Comparison of ENCODE assay signal across 14 cellular contexts in the genomic region with DNA sequence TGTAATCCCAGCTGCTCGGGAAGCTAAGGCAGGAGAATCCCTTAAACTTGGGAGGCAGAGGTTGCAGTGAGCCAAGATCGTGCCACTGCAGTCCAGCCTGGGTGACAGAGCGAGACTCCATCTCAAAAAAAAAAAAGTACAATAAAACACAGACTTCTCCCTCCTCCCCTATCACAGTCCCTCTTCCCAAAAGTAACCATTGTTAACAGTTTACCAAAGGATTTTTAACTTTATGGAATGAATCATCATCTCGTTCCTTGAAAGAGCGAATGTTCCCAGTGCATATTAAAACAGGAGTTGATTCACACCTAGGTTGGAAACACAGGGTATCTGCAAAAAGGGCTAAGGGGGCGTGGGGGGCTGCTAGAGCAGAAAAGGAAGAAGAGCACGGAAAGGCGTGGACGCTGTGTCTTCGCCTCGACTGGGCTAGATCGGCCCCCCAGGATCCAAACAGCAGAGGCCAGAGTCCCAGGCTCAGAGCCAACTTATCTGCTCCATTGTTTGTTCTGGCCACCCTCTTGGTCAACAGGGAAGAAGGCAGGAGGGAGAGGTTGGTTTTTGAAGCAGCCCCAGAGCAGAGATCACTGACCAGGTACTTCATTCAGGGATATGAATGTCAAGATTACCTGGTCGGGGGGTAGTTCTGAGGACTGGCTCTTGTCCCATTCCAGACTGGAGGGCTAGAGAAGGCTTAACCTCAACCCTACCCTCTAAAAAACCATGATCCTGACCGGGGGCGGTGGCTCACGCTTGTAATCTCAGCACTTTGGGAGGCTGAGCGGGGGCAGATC. TPM values are rescaled to one million over a fixed set of nuclear protein-coding genes. Genes with fewer than 3 reads are reported as not detected.
A peak's percentile ranks its signal among the peaks of the same experiment; 100 is the strongest.
DNase-seq lines count a peak whose midpoint lies in the region; ATAC-seq and TF ChIP-seq lines count a peak whose summit lies in the region.
"Had no signal": no experiment of that assay in that cellular context is flagged by ENCODE, and none has a peak within 500 bp of the region (broad histone marks: within the 10 kb centered on the region; RNA-seq: fewer than 3 reads in every experiment).

No MANE protein-coding gene starts in this region.

- H3K27ac Mint-ChIP-seq in MCF 10A (ENCODE audit: low read depth, unreplicated experiment) = peak overlapping the region; percentile 63
- H3K27ac Mint-ChIP-seq in GM23338 = no peak overlapping the region

- no peaks in the 10 kb centered on the region for H3K36me3 ChIP-seq in stomach smooth muscle (ENCODE audit: control insufficient read depth in 2 of 2, insufficient read depth in 2 of 2, low read length in 2 of 2)
- H3K36me3 ChIP-seq in GM23338 (ENCODE audit: insufficient read depth) = no peaks in the 10 kb centered on the region

- H2AFZ ChIP-seq in GM23338 = no peak overlapping the region

- H3K9me3 ChIP-seq in stomach smooth muscle (ENCODE audit: control insufficient read depth in 2 of 2, low read length in 2 of 2) = no peaks in the 10 kb centered on the region

- no peaks in the 10 kb centered on the region for H3K9me2 ChIP-seq in GM23338 (ENCODE audit: insufficient read depth)

- no peaks in the 10 kb centered on the region for H3K27me3 Mint-ChIP-seq in MCF 10A (ENCODE audit: insufficient read depth, unreplicated experiment)
- H3K27me3 Mint-ChIP-seq in GM23338 (ENCODE audit: insufficient read depth, low read depth, poor library complexity) = peaks cover 72% of the 10 kb centered on the region

- CTCF ChIA-PET in MCF 10A (lab: Yijun Ruan, JAX) = interaction anchor here (0.6 to 13.1 kb wide), 2 partner anchors 11 to 50 kb away, joined by 5 to 225 read pairs; no protein-coding TSS in a partner anchor

- DNase-seq in HT-29 (ENCODE audit: low spot score) (peak; percentile 75), MCF 10A (ENCODE audit: unreplicated experiment) (peak; percentile 56), lung microvascular endothelial cell (ENCODE audit: low read depth in 2 of 2) (peak; percentile 50 to 67), GM23338 (ENCODE audit: low spot score) (no peak), AG20443 (ENCODE audit: low spot score) (no peak), GM10266 (ENCODE audit: extremely low spot score) (no peak)
- DNase-seq in activated CD8-positive, alpha-beta memory T cell treated with anti-CD3 and anti-CD28 coated beads, Interleukin-2, amount 50 U/mL, for 48 hours = no peak
- DNase-seq: activated T-cell treated with anti-CD3 and anti-CD28 coated beads for 4 hours, DMS79, NCI-H524, T1000 had no signal

- H3K36me3 Mint-ChIP-seq in MCF 10A (ENCODE audit: insufficient read depth, unreplicated experiment) = peaks cover 9% of the 10 kb centered on the region
- H3K36me3 Mint-ChIP-seq in GM23338 (ENCODE audit: low read depth) = no peaks in the 10 kb centered on the region

- peaks cover 5% of the 10 kb centered on the region; the same call in 1 of the 2 replicates for H4K20me1 ChIP-seq in GM23338 (replicated peaks; ENCODE audit: insufficient read depth)

- H3K9me3 Mint-ChIP-seq in MCF 10A (ENCODE audit: unreplicated experiment) (no peaks in the 10 kb centered on the region), GM23338 (no peaks in the 10 kb centered on the region; the same call in 1 of the 3 replicates)
- H3K9me3 Mint-ChIP-seq: neural crest cell had no signal

- no peak for ATAC-seq in GM23338

- peaks cover 62% of the 10 kb centered on the region for H3K4me1 ChIP-seq in stomach smooth muscle (ENCODE audit: control insufficient read depth, insufficient read depth, low read length)
- peaks cover 39% of the 10 kb centered on the region for H3K4me1 ChIP-seq in GM23338 (ENCODE audit: insufficient read depth)

- intact Hi-C loops in MCF 10A (cut with micrococcal nuclease) = loop anchor here (1.0 kb wide), 1 partner anchor 12 kb away; no protein-coding TSS in a partner anchor

- H3K4me2 ChIP-seq in GM23338 = no peak overlapping the region

- H3K4me3 ChIP-seq in stomach smooth muscle (ENCODE audit: low read length in 2 of 2) (no peak overlapping the region), GM23338 (no peak overlapping the region)

- H3K9ac ChIP-seq in stomach smooth muscle (ENCODE audit: low read length in 2 of 2) = peak overlapping the region in 1 of 2 donors; percentile 6

- peak overlapping the region; percentile 94 for H3K27ac ChIP-seq in stomach smooth muscle (ENCODE audit: low read length)
- no peak overlapping the region for H3K27ac ChIP-seq in GM23338 (ENCODE audit: low read depth)
- H3K27ac ChIP-seq: GM23248 had no signal

- H3K4me1 Mint-ChIP-seq in MCF 10A (ENCODE audit: insufficient read depth, unreplicated experiment) (peaks cover 32% of the 10 kb centered on the region), GM23338 (peaks cover 48% of the 10 kb centered on the region)

- BruUV-seq in MCF 10A (replicated peaks; lab: Mats Ljungman, UMichigan) = no TSS peak

- POLR2A ChIA-PET in MCF 10A (lab: Yijun Ruan, JAX) = interaction anchor here (0.7 to 11.4 kb wide), 19 partner anchors 9 to 333 kb away, joined by 3 to 599 read pairs (median 4); a partner anchor contains a TSS

- H3K4me3 Mint-ChIP-seq in MCF 10A (ENCODE audit: unreplicated experiment) (peak overlapping the region; percentile 99), GM23338 (no peak overlapping the region; the same call in 2 of the 3 replicates)

- H3K27me3 ChIP-seq in stomach smooth muscle (ENCODE audit: control insufficient read depth in 1 of 2, insufficient read depth in 2 of 2, low read length in 2 of 2) (no peaks in the 10 kb centered on the region), GM23338 (ENCODE audit: insufficient read depth) (peaks cover 77% of the 10 kb centered on the region)

- no peaks in the 10 kb centered on the region for H3K79me2 ChIP-seq in GM23338 (replicated peaks; ENCODE audit: insufficient read depth)

- peaks cover 11% of the 10 kb centered on the region for H3F3A ChIP-seq in GM23338 (replicated peaks; ENCODE audit: low read depth)

- TF ChIP-seq CTCF in MCF 10A (IDR thresholded peaks at IDR 0.05; ENCODE audit: unreplicated experiment) (no peak), GM23338 (conservative IDR thresholded peaks at IDR 0.05; ENCODE audit: low read depth in 2 of 2) (no peak), GM10266 (IDR thresholded peaks at IDR 0.05; ENCODE audit: control insufficient read depth, insufficient read depth, low read depth, missing control alignments) (no peak)

TF ChIP-seq in GM23338, 12 proteins besides CTCF, POLR2A, EP300 and RAD21 (continues in another document):
- TF ChIP-seq ZNF114 (CRISPR knock-in tag; IDR thresholded peaks at IDR 0.05) = no peak
- TF ChIP-seq JUNB (IDR thresholded peaks at IDR 0.05; ENCODE audit: unreplicated experiment) = no peak
- no peak for TF ChIP-seq POLR2AphosphoS5 (IDR thresholded peaks at IDR 0.05; ENCODE audit: low read depth)
- TF ChIP-seq ZNF331 (CRISPR knock-in tag; IDR thresholded peaks at IDR 0.05; ENCODE audit: low read depth) = no peak
- no peak for TF ChIP-seq NANOG (IDR thresholded peaks at IDR 0.05; ENCODE audit: borderline replicate concordance)
- no peak for TF ChIP-seq EZH2phosphoT487 (IDR thresholded peaks at IDR 0.05; ENCODE audit: unreplicated experiment)
- TF ChIP-seq EZH2 (IDR thresholded peaks at IDR 0.05; ENCODE audit: low read depth, unreplicated experiment) = no peak
- TF ChIP-seq, protein P1, sequence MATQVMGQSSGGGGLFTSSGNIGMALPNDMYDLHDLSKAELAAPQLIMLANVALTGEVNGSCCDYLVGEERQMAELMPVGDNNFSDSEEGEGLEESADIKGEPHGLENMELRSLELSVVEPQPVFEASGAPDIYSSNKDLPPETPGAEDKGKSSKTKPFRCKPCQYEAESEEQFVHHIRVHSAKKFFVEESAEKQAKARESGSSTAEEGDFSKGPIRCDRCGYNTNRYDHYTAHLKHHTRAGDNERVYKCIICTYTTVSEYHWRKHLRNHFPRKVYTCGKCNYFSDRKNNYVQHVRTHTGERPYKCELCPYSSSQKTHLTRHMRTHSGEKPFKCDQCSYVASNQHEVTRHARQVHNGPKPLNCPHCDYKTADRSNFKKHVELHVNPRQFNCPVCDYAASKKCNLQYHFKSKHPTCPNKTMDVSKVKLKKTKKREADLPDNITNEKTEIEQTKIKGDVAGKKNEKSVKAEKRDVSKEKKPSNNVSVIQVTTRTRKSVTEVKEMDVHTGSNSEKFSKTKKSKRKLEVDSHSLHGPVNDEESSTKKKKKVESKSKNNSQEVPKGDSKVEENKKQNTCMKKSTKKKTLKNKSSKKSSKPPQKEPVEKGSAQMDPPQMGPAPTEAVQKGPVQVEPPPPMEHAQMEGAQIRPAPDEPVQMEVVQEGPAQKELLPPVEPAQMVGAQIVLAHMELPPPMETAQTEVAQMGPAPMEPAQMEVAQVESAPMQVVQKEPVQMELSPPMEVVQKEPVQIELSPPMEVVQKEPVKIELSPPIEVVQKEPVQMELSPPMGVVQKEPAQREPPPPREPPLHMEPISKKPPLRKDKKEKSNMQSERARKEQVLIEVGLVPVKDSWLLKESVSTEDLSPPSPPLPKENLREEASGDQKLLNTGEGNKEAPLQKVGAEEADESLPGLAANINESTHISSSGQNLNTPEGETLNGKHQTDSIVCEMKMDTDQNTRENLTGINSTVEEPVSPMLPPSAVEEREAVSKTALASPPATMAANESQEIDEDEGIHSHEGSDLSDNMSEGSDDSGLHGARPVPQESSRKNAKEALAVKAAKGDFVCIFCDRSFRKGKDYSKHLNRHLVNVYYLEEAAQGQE (IDR thresholded peaks at IDR 0.05; ENCODE audit: unreplicated experiment) = no peak

RNA-seq across cellular contexts. Expression of a gene that starts 2.1 kb away (rescaled TPM):
- 281 and 282 TPM in 2 replicates for total RNA-seq in HT-29 (2014; rRNA removed; shearing (Covaris generic))
- 416 and 429 TPM in 2 replicates for total RNA-seq in MCF 10A (2022)
- 214 and 215 TPM in 2 replicates for total RNA-seq in lung microvascular endothelial cell
- total RNA-seq in GM23338 (2014; rRNA removed; shearing (Covaris generic)) = 1.7 and 2.1 TPM in 2 replicates
- polyA plus RNA-seq in GM23338 (2016; fragmentation: Nextera tagmentation; extraction: Ambion mirVana) = 0.91 and 1.1 TPM in 2 replicates

RNA-seq across cellular contexts. Expression of a gene that starts 25.0 kb away (rescaled TPM):
- 1,888 and 1,945 TPM in 2 replicates for total RNA-seq in HT-29 (2014; rRNA removed; shearing (Covaris generic))
- total RNA-seq in MCF 10A (2022) (1,510 and 1,855 TPM in 2 replicates), lung microvascular endothelial cell (1,150 and 1,533 TPM in 2 replicates)
- 1,200 and 1,316 TPM in 2 replicates for total RNA-seq in GM23338 (2014; rRNA removed; shearing (Covaris generic))
- polyA plus RNA-seq in GM23338 (2016; fragmentation: Nextera tagmentation; extraction: Ambion mirVana) = 696 and 736 TPM in 2 replicates

RNA-seq across cellular contexts. Expression of a gene that starts 42.6 kb away (rescaled TPM):
- 19.3 and 25.1 TPM in 2 replicates for total RNA-seq in HT-29 (2014; rRNA removed; shearing (Covaris generic))
- total RNA-seq in MCF 10A (2022) (26.0 and 28.3 TPM in 2 replicates), lung microvascular endothelial cell (7.6 and 14.5 TPM in 2 replicates)
- total RNA-seq in GM23338 (2014; rRNA removed; shearing (Covaris generic)) = 15.2 and 22.2 TPM in 2 replicates
- polyA plus RNA-seq in GM23338 (2016; fragmentation: Nextera tagmentation; extraction: Ambion mirVana) = 12.8 and 14.0 TPM in 2 replicates

RNA-seq across cellular contexts. Expression of a gene that starts 52.9 kb away (rescaled TPM):
- total RNA-seq in HT-29 (2014; rRNA removed; shearing (Covaris generic)) = 223 and 229 TPM in 2 replicates
- 139 and 176 TPM in 2 replicates for total RNA-seq in MCF 10A (2022)
- 147 and 148 TPM in 2 replicates for total RNA-seq in lung microvascular endothelial cell
- 93.6 and 102 TPM in 2 replicates for total RNA-seq in GM23338 (2014; rRNA removed; shearing (Covaris generic))
- 22.1 and 22.9 TPM in 2 replicates for polyA plus RNA-seq in GM23338 (2016; fragmentation: Nextera tagmentation; extraction: Ambion mirVana)

Comparison
In these comparisons a context has a peak if more than half of its experiments do, and no peak if none do; other contexts are left out.
1. DNase-seq: peak in HT-29 (single experiment), MCF 10A (single experiment) and lung microvascular endothelial cell (2 of 2); none in GM23338 (single experiment), AG20443 (single experiment), activated CD8-positive, alpha-beta memory T cell treated with anti-CD3 and anti-CD28 coated beads, Interleukin-2, amount 50 U/mL, for 48 hours (single experiment) and GM10266 (single experiment).
2. RNA of a gene that starts 2.1 kb away (total RNA-seq): 416 to 429 TPM in MCF 10A, 281 to 282 TPM in HT-29 and 214 to 215 TPM in lung microvascular endothelial cell; 1.7 to 2.1 TPM in GM23338; every median in the first group is over 10 times any median in the second.